Comparison of ENCODE assay signal across 1 cellular context in the genomic region with DNA sequence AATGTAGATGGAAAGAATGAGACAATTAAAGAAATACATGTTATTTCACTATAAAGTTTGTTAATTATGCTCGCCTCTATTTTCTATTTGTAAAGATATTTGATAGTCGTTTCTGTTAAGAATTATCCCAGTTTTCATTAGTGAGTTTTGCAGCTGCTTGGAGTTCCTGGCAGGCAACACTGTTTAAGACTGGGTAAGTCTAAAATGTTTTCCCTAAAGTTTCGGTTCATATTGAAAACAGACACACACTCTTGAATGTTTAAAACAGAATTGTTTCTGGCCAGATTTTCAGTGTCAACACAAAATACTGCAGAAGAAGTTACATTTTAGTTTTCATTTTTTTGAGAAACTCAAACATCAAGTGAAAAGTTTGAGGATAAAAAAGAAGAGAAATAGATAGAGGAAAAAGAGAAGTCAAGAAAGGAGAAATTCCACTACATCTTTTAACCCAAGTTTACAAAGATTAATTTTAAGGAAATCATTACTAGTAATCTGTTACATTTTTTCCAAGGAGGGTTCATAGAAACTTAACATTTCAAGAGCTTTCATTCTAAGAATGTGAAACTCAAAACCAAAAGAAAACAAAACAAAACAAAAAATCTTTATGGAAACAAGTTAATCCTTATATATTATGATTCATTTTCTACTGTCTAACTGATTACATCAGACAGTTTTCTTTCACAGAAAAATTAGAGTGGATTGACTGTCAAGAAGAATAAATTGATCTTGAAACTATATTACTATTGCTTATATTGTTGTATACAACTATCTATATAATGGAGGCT.
TF ChIP-seq lines count a peak whose summit lies in the region.

No MANE protein-coding gene starts in this region.

TF ChIP-seq in WTC11, 78 proteins besides CTCF, POLR2A, EP300 and RAD21 (continued from another document):
- TF ChIP-seq, protein P1, sequence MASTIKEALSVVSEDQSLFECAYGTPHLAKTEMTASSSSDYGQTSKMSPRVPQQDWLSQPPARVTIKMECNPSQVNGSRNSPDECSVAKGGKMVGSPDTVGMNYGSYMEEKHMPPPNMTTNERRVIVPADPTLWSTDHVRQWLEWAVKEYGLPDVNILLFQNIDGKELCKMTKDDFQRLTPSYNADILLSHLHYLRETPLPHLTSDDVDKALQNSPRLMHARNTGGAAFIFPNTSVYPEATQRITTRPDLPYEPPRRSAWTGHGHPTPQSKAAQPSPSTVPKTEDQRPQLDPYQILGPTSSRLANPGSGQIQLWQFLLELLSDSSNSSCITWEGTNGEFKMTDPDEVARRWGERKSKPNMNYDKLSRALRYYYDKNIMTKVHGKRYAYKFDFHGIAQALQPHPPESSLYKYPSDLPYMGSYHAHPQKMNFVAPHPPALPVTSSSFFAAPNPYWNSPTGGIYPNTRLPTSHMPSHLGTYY (CRISPR knock-in tag; IDR thresholded peaks at IDR 0.05) = no peak
- TF ChIP-seq, protein P2, sequence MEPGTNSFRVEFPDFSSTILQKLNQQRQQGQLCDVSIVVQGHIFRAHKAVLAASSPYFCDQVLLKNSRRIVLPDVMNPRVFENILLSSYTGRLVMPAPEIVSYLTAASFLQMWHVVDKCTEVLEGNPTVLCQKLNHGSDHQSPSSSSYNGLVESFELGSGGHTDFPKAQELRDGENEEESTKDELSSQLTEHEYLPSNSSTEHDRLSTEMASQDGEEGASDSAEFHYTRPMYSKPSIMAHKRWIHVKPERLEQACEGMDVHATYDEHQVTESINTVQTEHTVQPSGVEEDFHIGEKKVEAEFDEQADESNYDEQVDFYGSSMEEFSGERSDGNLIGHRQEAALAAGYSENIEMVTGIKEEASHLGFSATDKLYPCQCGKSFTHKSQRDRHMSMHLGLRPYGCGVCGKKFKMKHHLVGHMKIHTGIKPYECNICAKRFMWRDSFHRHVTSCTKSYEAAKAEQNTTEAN (CRISPR knock-in tag; IDR thresholded peaks at IDR 0.05) = no peak
- TF ChIP-seq, protein P3, sequence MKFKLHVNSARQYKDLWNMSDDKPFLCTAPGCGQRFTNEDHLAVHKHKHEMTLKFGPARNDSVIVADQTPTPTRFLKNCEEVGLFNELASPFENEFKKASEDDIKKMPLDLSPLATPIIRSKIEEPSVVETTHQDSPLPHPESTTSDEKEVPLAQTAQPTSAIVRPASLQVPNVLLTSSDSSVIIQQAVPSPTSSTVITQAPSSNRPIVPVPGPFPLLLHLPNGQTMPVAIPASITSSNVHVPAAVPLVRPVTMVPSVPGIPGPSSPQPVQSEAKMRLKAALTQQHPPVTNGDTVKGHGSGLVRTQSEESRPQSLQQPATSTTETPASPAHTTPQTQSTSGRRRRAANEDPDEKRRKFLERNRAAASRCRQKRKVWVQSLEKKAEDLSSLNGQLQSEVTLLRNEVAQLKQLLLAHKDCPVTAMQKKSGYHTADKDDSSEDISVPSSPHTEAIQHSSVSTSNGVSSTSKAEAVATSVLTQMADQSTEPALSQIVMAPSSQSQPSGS (CRISPR knock-in tag; IDR thresholded peaks at IDR 0.05; ENCODE audit: borderline replicate concordance, low read depth) = no peak
- TF ChIP-seq OVOL2 (CRISPR knock-in tag; IDR thresholded peaks at IDR 0.05; ENCODE audit: borderline replicate concordance) (no peak), TP53 (CRISPR knock-in tag; IDR thresholded peaks at IDR 0.05) (no peak)
- TF ChIP-seq, protein P4, sequence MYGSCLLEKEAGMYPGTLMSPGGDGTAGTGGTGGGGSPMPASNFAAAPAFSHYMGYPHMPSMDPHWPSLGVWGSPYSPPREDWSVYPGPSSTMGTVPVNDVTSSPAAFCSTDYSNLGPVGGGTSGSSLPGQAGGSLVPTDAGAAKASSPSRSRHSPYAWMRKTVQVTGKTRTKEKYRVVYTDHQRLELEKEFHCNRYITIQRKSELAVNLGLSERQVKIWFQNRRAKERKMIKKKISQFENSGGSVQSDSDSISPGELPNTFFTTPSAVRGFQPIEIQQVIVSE (CRISPR knock-in tag; IDR thresholded peaks at IDR 0.05; ENCODE audit: borderline replicate concordance) = no peak
- TF ChIP-seq, protein P5, sequence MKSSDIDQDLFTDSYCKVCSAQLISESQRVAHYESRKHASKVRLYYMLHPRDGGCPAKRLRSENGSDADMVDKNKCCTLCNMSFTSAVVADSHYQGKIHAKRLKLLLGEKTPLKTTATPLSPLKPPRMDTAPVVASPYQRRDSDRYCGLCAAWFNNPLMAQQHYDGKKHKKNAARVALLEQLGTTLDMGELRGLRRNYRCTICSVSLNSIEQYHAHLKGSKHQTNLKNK (CRISPR knock-in tag; IDR thresholded peaks at IDR 0.05) = no peak
- TF ChIP-seq, protein P6, sequence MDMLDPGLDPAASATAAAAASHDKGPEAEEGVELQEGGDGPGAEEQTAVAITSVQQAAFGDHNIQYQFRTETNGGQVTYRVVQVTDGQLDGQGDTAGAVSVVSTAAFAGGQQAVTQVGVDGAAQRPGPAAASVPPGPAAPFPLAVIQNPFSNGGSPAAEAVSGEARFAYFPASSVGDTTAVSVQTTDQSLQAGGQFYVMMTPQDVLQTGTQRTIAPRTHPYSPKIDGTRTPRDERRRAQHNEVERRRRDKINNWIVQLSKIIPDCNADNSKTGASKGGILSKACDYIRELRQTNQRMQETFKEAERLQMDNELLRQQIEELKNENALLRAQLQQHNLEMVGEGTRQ (CRISPR knock-in tag; IDR thresholded peaks at IDR 0.05) = no peak
